10 cellular contexts compared by ENCODE assay signal in genomic region chr16:23754594-23755483, GRCh38. TPM values are rescaled to one million over a fixed set of nuclear protein-coding genes. Genes with fewer than 3 reads are reported as not detected.
A peak's percentile ranks its signal among the peaks of the same experiment; 100 is the strongest.
DNase-seq lines count a peak whose midpoint lies in the region; ATAC-seq and TF ChIP-seq lines count a peak whose summit lies in the region.
"Had no signal": no experiment of that assay in that cellular context is flagged by ENCODE, and none has a peak within 500 bp of the region (broad histone marks: within the 10 kb centered on the region; RNA-seq: fewer than 3 reads in every experiment).

CHP2 (plus strand) TSS chr16:23755026; CDS start chr16:23755050, 24 bp downstream.

- peak in 1 of 2 donors; percentile 9 for ATAC-seq in naive B cell (ENCODE audit: low read depth in 2 of 2)
- ATAC-seq: activated CD8-positive, alpha-beta T cell treated with anti-CD3 and anti-CD28 coated beads for 36 hours had no signal

- peaks cover 39 to 73% (median 50%) of the 10 kb centered on the region in 3 donors for H3K27me3 Mint-ChIP-seq in naive B cell
- H3K27me3 Mint-ChIP-seq in CD14-positive monocyte (ENCODE audit: low read depth in 3 of 3): peaks cover 72 to 76% (median 75%) of the 10 kb centered on the region in 3 donors

- H3K4me1 ChIP-seq in vagina: peaks cover 12% of the 10 kb centered on the region

- no peak for TF ChIP-seq POLR2A in vagina (IDR thresholded peaks at IDR 0.05)

- H3K27ac ChIP-seq in vagina: no peak within 1 kb of the TSS

- no peaks in the 10 kb centered on the region for H3K36me3 ChIP-seq in vagina

- H3K4me3 Mint-ChIP-seq in naive B cell (peak within 1 kb of the TSS in 6 of 8 donors; percentile 17 to 83 (median 60)), CD14-positive monocyte (peak within 1 kb of the TSS in 1 of 2 donors; percentile 77)
- H3K4me3 Mint-ChIP-seq: activated CD8-positive, alpha-beta T cell treated with anti-CD3 and anti-CD28 coated beads for 36 hours had no signal

- no peaks in the 10 kb centered on the region for H3K27me3 ChIP-seq in vagina

- intact Hi-C loops in vagina (cut with DNase I) (no loop called here), CD14-positive monocyte (cut with micrococcal nuclease) (no loop called here)

- H3K9me3 Mint-ChIP-seq in naive B cell (peaks cover 0 to 4% (median 0%) of the 10 kb centered on the region in 7 donors), CD14-positive monocyte (peaks cover 0 to 7% (median 3%) of the 10 kb centered on the region in 7 donors)
- H3K9me3 Mint-ChIP-seq: activated CD8-positive, alpha-beta T cell treated with anti-CD3 and anti-CD28 coated beads for 36 hours had no signal

- H3K4me1 Mint-ChIP-seq in naive B cell (peaks cover 4 to 14% (median 5%) of the 10 kb centered on the region in 3 donors), CD14-positive monocyte (peaks cover 6% of the 10 kb centered on the region)

- H3K36me3 Mint-ChIP-seq in naive B cell (peaks cover 0 to 14% of the 10 kb centered on the region in 2 donors), CD14-positive monocyte (peaks cover 0 to 3% of the 10 kb centered on the region in 2 donors)
- H3K36me3 Mint-ChIP-seq: CD4-positive, CD25-positive, alpha-beta regulatory T cell had no signal

- H3K27ac Mint-ChIP-seq in naive B cell: peak within 1 kb of the TSS in 1 of 6 donors; percentile 20
- H3K27ac Mint-ChIP-seq in CD14-positive monocyte: no peak within 1 kb of the TSS
- H3K27ac Mint-ChIP-seq: activated CD8-positive, alpha-beta T cell treated with anti-CD3 and anti-CD28 coated beads for 36 hours; CD4-positive, CD25-positive, alpha-beta regulatory T cell had no signal

- H3K4me3 ChIP-seq in epithelial cell of proximal tubule (ENCODE audit: low read depth, low read length) (peak within 1 kb of the TSS; percentile 23), vagina (peak within 1 kb of the TSS; percentile 26 to 46)

- TF ChIP-seq CTCF in epithelial cell of proximal tubule (conservative IDR thresholded peaks at IDR 0.05; ENCODE audit: low read depth, low read length) (no peak), vagina (IDR thresholded peaks at IDR 0.05) (no peak), CD14-positive monocyte (IDR thresholded peaks at IDR 0.05) (no peak)

- DNase-seq in stimulated activated CD4-positive, alpha-beta T cell treated with anti-CD3 and anti-CD28 coated beads, Interleukin-15, amount 100 ng/mL, for 24 hours: peak; percentile 14
- DNase-seq in stimulated activated CD4-positive, alpha-beta T cell treated with anti-CD3 and anti-CD28 coated beads, Interleukin-4, amount 100 ng/mL, for 4 hours: no peak
- DNase-seq in epithelial cell of proximal tubule (ENCODE audit: low read depth) (no peak), naive B cell (no peak), vagina (ENCODE audit: extremely low spot score in 2 of 2) (no peak), CD14-positive monocyte (ENCODE audit: low spot score) (no peak), NK-92 (lab: John Stamatoyannopoulos, UW; ENCODE audit: unreplicated experiment) (no peak)
- DNase-seq in activated naive CD4-positive, alpha-beta T cell treated with Interleukin-2 at 50 U/mL for 16 hours: no peak
- DNase-seq: activated CD8-positive, alpha-beta T cell treated with anti-CD3 and anti-CD28 coated beads for 36 hours; CD4-positive, CD25-positive, alpha-beta regulatory T cell had no signal

- no peaks in the 10 kb centered on the region for H3K9me3 ChIP-seq in vagina

RNA-seq across cellular contexts. Expression of gene CHP2, which starts in this region (rescaled TPM):
- total RNA-seq in epithelial cell of proximal tubule: not detected in 2 replicates
- not detected for polyA plus RNA-seq in naive B cell (ENCODE audit: low read depth in 6 of 6)
- total RNA-seq in vagina: 2.5 TPM
- polyA plus RNA-seq in CD14-positive monocyte: not detected
- total RNA-seq: activated CD8-positive, alpha-beta T cell treated with anti-CD3 and anti-CD28 coated beads for 36 hours; CD4-positive, CD25-positive, alpha-beta regulatory T cell had no signal
- polyA plus RNA-seq: CD4-positive, CD25-positive, alpha-beta regulatory T cell had no signal
